18 cellular contexts compared by ENCODE assay signal in genomic region chr5:169848271-169848670, GRCh38.
A peak's percentile ranks its signal among the peaks of the same experiment; 100 is the strongest.
DNase-seq lines count a peak whose midpoint lies in the region; ATAC-seq and TF ChIP-seq lines count a peak whose summit lies in the region.
"Had no signal": no experiment of that assay in that cellular context is flagged by ENCODE, and none has a peak within 500 bp of the region (broad histone marks: within the 10 kb centered on the region; RNA-seq: fewer than 3 reads in every experiment).

No MANE protein-coding gene starts in this region.

- H3K36me3 ChIP-seq in mammary epithelial cell (ENCODE audit: insufficient read depth, low read length) (no peaks in the 10 kb centered on the region), right atrium auricular region (no peaks in the 10 kb centered on the region)

- H3K4me3 ChIP-seq in mammary epithelial cell (replicated peaks in 1 of 3; ENCODE audit: insufficient read depth in 1 of 3, low read depth in 2 of 3, low read length in 3 of 3) (no peak overlapping the region), right atrium auricular region (no peak overlapping the region)
- H3K4me3 ChIP-seq: BLaER1, GM23338 had no signal

- H3K9me3 ChIP-seq in mammary epithelial cell (replicated peaks; ENCODE audit: insufficient read depth, low read length) (peaks cover 4% of the 10 kb centered on the region), right atrium auricular region (peaks cover 0 to 12% of the 10 kb centered on the region in 2 donors)

- H3K27me3 Mint-ChIP-seq in MCF 10A (ENCODE audit: insufficient read depth, unreplicated experiment): no peaks in the 10 kb centered on the region
- H3K27me3 Mint-ChIP-seq: B cell; CD4-positive, CD25-positive, alpha-beta regulatory T cell had no signal

- no peak for TF ChIP-seq CTCF in mammary epithelial cell (conservative IDR thresholded peaks at IDR 0.05 in 1 of 2, IDR thresholded peaks at IDR 0.05 in 1 of 2; ENCODE audit: extremely low read depth in 1 of 2, insufficient read depth in 1 of 2, low read depth in 1 of 2, low read length in 2 of 2)
- TF ChIP-seq CTCF in MCF 10A (IDR thresholded peaks at IDR 0.05; ENCODE audit: unreplicated experiment): no peak
- no peak for TF ChIP-seq CTCF in right atrium auricular region (IDR thresholded peaks at IDR 0.05)
- peak; percentile 13 for TF ChIP-seq CTCF in foreskin keratinocyte (conservative IDR thresholded peaks at IDR 0.05)
- TF ChIP-seq CTCF in omental fat pad (IDR thresholded peaks at IDR 0.05): no peak

- WGBS in mammary epithelial cell (ENCODE audit: low coverage, missing lambda C conversion rate): 33% methylated on average over 3 of the region's 3 CpGs

- ATAC-seq in left ventricle myocardium superior (peak; percentile 37), foreskin keratinocyte (peak; percentile 56), omental fat pad (ENCODE audit: low FRiP score) (no peak)
- ATAC-seq: CD8-positive, alpha-beta T cell; GM23338 had no signal

- no peak overlapping the region for H3K4me3 Mint-ChIP-seq in MCF 10A (ENCODE audit: unreplicated experiment)
- H3K4me3 Mint-ChIP-seq: B cell; CD4-positive, CD25-positive, alpha-beta regulatory T cell; CD8-positive, alpha-beta T cell; GM23338 had no signal

- intact Hi-C loops in mammary epithelial cell (cut with micrococcal nuclease) (no loop called here), MCF 10A (cut with micrococcal nuclease) (no loop called here), left ventricle myocardium superior (cut with micrococcal nuclease) (no loop called here)

- no peaks in the 10 kb centered on the region for H3K79me2 ChIP-seq in mammary epithelial cell (ENCODE audit: insufficient read depth, low read length)

- dilution Hi-C loops in mammary epithelial cell (cut with HindIII; ENCODE audit: low sequenced_read_pairs): no loop called here

- no peaks in the 10 kb centered on the region for H4K20me1 ChIP-seq in mammary epithelial cell (ENCODE audit: insufficient read depth, low read length)
- H4K20me1 ChIP-seq: BLaER1 had no signal

- H3K36me3 Mint-ChIP-seq in MCF 10A (ENCODE audit: insufficient read depth, unreplicated experiment): no peaks in the 10 kb centered on the region

- no peak overlapping the region for H3K4me2 ChIP-seq in mammary epithelial cell (ENCODE audit: insufficient read depth, low read depth, low read length)
- H3K4me2 ChIP-seq: BLaER1, GM23338 had no signal

- CTCF ChIA-PET in mammary epithelial cell (lab: Charles Lee; ENCODE audit: low non-redundant PET): no interaction called here
- CTCF ChIA-PET in MCF 10A (lab: Yijun Ruan, JAX): interaction anchor here (0.6 to 0.8 kb wide), 2 partner anchors 147 to 163 kb away, joined by 3 to 4 read pairs; no protein-coding TSS in a partner anchor

- DNase-seq in mammary epithelial cell (peak; percentile 45), MCF 10A (ENCODE audit: unreplicated experiment) (no peak), left ventricle myocardium superior (no peak), right atrium auricular region (ENCODE audit: low spot score) (no peak), foreskin keratinocyte (peak; percentile 48 to 70), H4 (ENCODE audit: low spot score) (no peak), omental fat pad (ENCODE audit: low spot score) (no peak)
- DNase-seq: Caco-2; CD4-positive, CD25-positive, alpha-beta regulatory T cell; CD8-positive, alpha-beta T cell; DMS153; DND-41; HCEC 1CT had no signal

- in situ Hi-C loops in mammary epithelial cell (cut with MboI; ENCODE audit: low sequenced_read_pairs in 2 of 2): no loop called here

- no peak overlapping the region for H3K9ac ChIP-seq in mammary epithelial cell (ENCODE audit: insufficient read depth, low read length)
- H3K9ac ChIP-seq: BLaER1 had no signal

- no peak overlapping the region for H3K27ac Mint-ChIP-seq in MCF 10A (ENCODE audit: low read depth, unreplicated experiment)
- H3K27ac Mint-ChIP-seq: B cell; CD4-positive, CD25-positive, alpha-beta regulatory T cell; CD8-positive, alpha-beta T cell; GM23338 had no signal

- H3K27ac ChIP-seq in mammary epithelial cell (ENCODE audit: insufficient read depth, low read depth, low read length) (no peak overlapping the region), right atrium auricular region (no peak overlapping the region), foreskin keratinocyte (no peak overlapping the region)
- H3K27ac ChIP-seq: 22Rv1, BLaER1, C4-2B had no signal

- H3K4me1 ChIP-seq in mammary epithelial cell (ENCODE audit: insufficient read depth, low read length) (peaks cover 6% of the 10 kb centered on the region), right atrium auricular region (no peaks in the 10 kb centered on the region), foreskin keratinocyte (no peaks in the 10 kb centered on the region)
- H3K4me1 ChIP-seq: BLaER1, Caco-2 had no signal

- BruUV-seq in mammary epithelial cell (replicated peaks; lab: Mats Ljungman, UMichigan) (no TSS peak), MCF 10A (replicated peaks; lab: Mats Ljungman, UMichigan) (no TSS peak)

- peaks cover 22% of the 10 kb centered on the region for H3K9me3 Mint-ChIP-seq in MCF 10A (ENCODE audit: unreplicated experiment)

- H3K27me3 ChIP-seq in mammary epithelial cell (ENCODE audit: insufficient read depth, low read length) (no peaks in the 10 kb centered on the region), right atrium auricular region (no peaks in the 10 kb centered on the region), foreskin keratinocyte (no peaks in the 10 kb centered on the region)
- H3K27me3 ChIP-seq: BLaER1 had no signal

- H3K4me1 Mint-ChIP-seq in MCF 10A (ENCODE audit: insufficient read depth, unreplicated experiment): no peaks in the 10 kb centered on the region
- H3K4me1 Mint-ChIP-seq: B cell, GM23338 had no signal

- POLR2A ChIA-PET in MCF 10A (lab: Yijun Ruan, JAX): no interaction called here

- peak overlapping the region; percentile 55 for H2AFZ ChIP-seq in mammary epithelial cell (ENCODE audit: low read depth, low read length)
- H2AFZ ChIP-seq: GM23338 had no signal

Comparison
In these comparisons a context has a peak if more than half of its experiments do, and no peak if none do; other contexts are left out.
1. DNase-seq: peak in mammary epithelial cell (single experiment) and foreskin keratinocyte (2 of 2); none in MCF 10A (single experiment), left ventricle myocardium superior (single experiment), right atrium auricular region (single experiment), H4 (single experiment) and omental fat pad (single experiment).